Comparison of ENCODE assay signal across 27 cellular contexts in the genomic region with DNA sequence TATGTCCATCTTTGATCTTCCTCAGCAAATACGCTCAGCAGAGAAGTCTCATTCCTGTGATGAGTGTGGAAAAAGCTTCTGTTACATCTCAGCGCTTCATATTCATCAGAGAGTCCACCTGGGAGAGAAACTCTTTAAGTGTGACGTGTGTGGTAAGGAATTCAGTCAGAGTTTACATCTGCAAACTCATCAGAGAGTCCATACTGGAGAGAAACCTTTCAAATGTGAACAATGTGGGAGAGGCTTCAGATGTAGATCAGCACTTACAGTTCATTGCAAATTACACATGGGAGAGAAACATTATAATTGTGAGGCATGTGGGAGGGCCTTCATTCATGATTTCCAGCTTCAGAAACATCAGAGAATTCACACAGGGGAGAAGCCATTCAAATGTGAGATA. TPM values are rescaled to one million over a fixed set of nuclear protein-coding genes. Genes with fewer than 3 reads are reported as not detected.
"Had no signal": no experiment of that assay in that cellular context is flagged by ENCODE, and none has a peak within 500 bp of the region (broad histone marks: within the 10 kb centered on the region; RNA-seq: fewer than 3 reads in every experiment).

No MANE protein-coding gene starts in this region.

- H3K4me1 Mint-ChIP-seq: activated CD4-positive, alpha-beta T cell treated with anti-CD3 and anti-CD28 coated beads, Interleukin-2, amount 10 ng/mL, durations not matched to agents 24 days and 14 days; T-helper 17 cell had no signal

- H3K4me1 ChIP-seq: adrenal gland had no signal

- H3K4me3 Mint-ChIP-seq: activated CD4-positive, alpha-beta T cell treated with anti-CD3 and anti-CD28 coated beads, Interleukin-2, amount 10 ng/mL, durations not matched to agents 24 days and 14 days; activated naive CD4-positive, alpha-beta T cell treated with anti-CD3 and anti-CD28 coated beads for 36 hours; activated naive CD8-positive, alpha-beta T cell treated with anti-CD3 and anti-CD28 coated beads for 36 hours; activated T-helper 17 cell treated with anti-CD3 and anti-CD28 coated beads, Interleukin-2, amount 50 U/mL, for 72 hours; T-helper 17 cell; WTC11 had no signal

- H3K27ac ChIP-seq: adrenal gland had no signal

- H3K27me3 Mint-ChIP-seq: activated CD4-positive, alpha-beta T cell treated with anti-CD3 and anti-CD28 coated beads, Interleukin-2, amount 10 ng/mL, durations not matched to agents 24 days and 14 days; activated naive CD8-positive, alpha-beta T cell treated with anti-CD3 and anti-CD28 coated beads for 36 hours; activated T-helper 17 cell treated with anti-CD3 and anti-CD28 coated beads, Interleukin-2, amount 50 U/mL, for 72 hours; T-helper 17 cell had no signal

- H3K27ac Mint-ChIP-seq: activated CD4-positive, alpha-beta T cell treated with anti-CD3 and anti-CD28 coated beads, Interleukin-2, amount 10 ng/mL, durations not matched to agents 24 days and 14 days; activated naive CD4-positive, alpha-beta T cell treated with anti-CD3 and anti-CD28 coated beads for 36 hours; activated naive CD8-positive, alpha-beta T cell treated with anti-CD3 and anti-CD28 coated beads for 36 hours; activated T-helper 17 cell treated with anti-CD3 and anti-CD28 coated beads, Interleukin-2, amount 50 U/mL, for 72 hours; T-helper 17 cell; WTC11 had no signal

- ATAC-seq: activated T-helper 17 cell treated with anti-CD3 and anti-CD28 coated beads, Interleukin-2, amount 50 U/mL, for 72 hours; T-helper 17 cell; WTC11 had no signal

- H3K27me3 ChIP-seq: adrenal gland, MG63 had no signal

- H3K4me3 ChIP-seq: MG63 had no signal

- DNase-seq: activated CD4-positive, alpha-beta T cell treated with anti-CD3 and anti-CD28 coated beads for 1 hour; activated CD4-positive, alpha-beta T cell treated with anti-CD3 and anti-CD28 coated beads, Interleukin-2, amount 10 ng/mL, durations not matched to agents 24 days and 14 days; activated CD4-positive, alpha-beta T cell treated with anti-CD3 and anti-CD28 coated beads, Interleukin-2, amount 50 U/mL, for 48 hours; activated CD8-positive, alpha-beta memory T cell treated with anti-CD3 and anti-CD28 coated beads for 24 hours; activated gamma-delta T cell; activated naive CD4-positive, alpha-beta T cell treated with anti-CD3 and anti-CD28 coated beads for 36 hours; activated naive CD8-positive, alpha-beta T cell treated with anti-CD3 and anti-CD28 coated beads for 36 hours; activated T-cell treated with anti-CD3 and anti-CD28 coated beads, Interleukin-2, amount 50 U/mL, for 48 hours; adrenal gland; anterior cingulate cortex; MG63; MV-4-11; NCI-H1092 treated with DMSO at 0.1 percent for 48 hours; NCI-H1417 treated with DMSO at 0.1 percent for 48 hours; NCI-H1694; NCI-H2029; NCI-H2107; NCI-H345; NCI-H510A; NCI-H526 treated with DMSO at 0.1 percent for 48 hours; NCI-H82; SIG-M5; T-helper 17 cell; T-helper 9 cell had no signal

RNA-seq across cellular contexts. Expression of a gene that starts 5.7 kb away (rescaled TPM):
- total RNA-seq: OCI-LY7 had no signal

RNA-seq across cellular contexts. Expression of a gene that starts 14.5 kb away (rescaled TPM):
- total RNA-seq: activated CD4-positive, alpha-beta T cell treated with anti-CD3 and anti-CD28 coated beads, Interleukin-2, amount 10 ng/mL, durations not matched to agents 24 days and 14 days; OCI-LY7 had no signal

RNA-seq across cellular contexts. Expression of a gene that starts 41.1 kb away (rescaled TPM):
- total RNA-seq: OCI-LY7 had no signal
